8 cellular contexts compared by ENCODE assay signal in the genomic region with DNA sequence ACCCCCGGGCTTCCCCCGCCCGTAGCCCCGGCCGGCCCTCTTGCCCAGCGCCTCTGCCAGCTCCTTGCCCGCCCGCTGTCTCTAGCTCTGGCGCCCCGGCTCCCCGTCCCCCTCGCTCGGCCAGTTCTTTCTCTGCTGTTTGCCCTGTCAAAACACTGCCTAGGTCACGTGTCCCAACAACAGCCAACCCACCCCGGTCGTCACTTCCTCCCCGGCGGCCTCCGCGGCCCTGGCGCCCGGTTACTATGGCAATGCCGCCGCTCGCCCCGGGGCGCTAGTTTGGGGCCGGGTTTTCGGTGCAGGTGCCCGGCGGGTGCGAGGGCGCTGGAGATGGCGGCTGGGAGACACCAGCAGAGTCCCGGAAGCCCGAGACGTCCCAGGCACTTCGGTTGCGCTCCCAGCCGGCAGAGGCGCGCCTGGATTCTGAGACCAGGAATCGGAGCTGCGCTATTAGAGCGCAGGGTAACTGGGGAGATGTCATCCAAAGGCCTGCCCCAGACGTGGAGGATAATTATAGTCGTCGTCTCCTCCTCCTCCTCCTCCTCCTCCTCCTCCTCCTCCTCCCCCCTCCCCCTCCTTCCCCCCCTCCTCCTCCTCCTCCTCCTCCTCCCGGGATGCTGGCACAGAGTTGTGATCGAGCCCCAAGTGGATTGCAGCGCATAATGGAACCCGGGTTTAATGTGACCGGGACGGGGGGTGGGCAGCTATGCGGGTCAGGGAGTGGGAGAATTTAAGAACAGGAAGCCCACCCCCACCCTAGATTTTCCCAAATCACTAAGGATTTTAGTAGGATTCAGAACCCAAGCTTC. TPM values are rescaled to one million over a fixed set of nuclear protein-coding genes. Genes with fewer than 3 reads are reported as not detected.
DNase-seq lines count a peak whose midpoint lies in the region; ATAC-seq and TF ChIP-seq lines count a peak whose summit lies in the region.

ATOSA (minus strand) TSS at position 157 of the 809 bp plus-strand sequence. CDS start 1,367 bp downstream, outside the sequence.

- peak; percentile 62 for TF ChIP-seq POLR2A in breast epithelium (IDR thresholded peaks at IDR 0.05)

- CTCF ChIA-PET in A673 (lab: Charles Lee): no interaction called here

- H3K4me1 ChIP-seq in A673 (ENCODE audit: insufficient read depth, low read length, poor library complexity, severe bottlenecking) (no peaks in the 10 kb centered on the region), breast epithelium (peaks cover 0 to 10% of the 10 kb centered on the region in 2 donors), iPS-20b (ENCODE audit: insufficient read depth, low read length) (peaks cover 8% of the 10 kb centered on the region; the same call in 1 of the 2 replicates)

- no peak for TF ChIP-seq CTCF in A673 (conservative IDR thresholded peaks at IDR 0.05; ENCODE audit: low read depth, low read length)
- TF ChIP-seq CTCF in WERI-Rb-1 (IDR thresholded peaks at IDR 0.05; ENCODE audit: low read depth, low read length): no peak
- no peak for TF ChIP-seq CTCF in breast epithelium (IDR thresholded peaks at IDR 0.05)

- intact Hi-C loops in A673 (cut with micrococcal nuclease; ENCODE audit: unreplicated experiment): loop anchor here (5.0 kb wide), 1 partner anchor 112 kb away; the partner anchor contains the start of gene ARPP19
- intact Hi-C loops in breast epithelium (cut with DNase I; ENCODE audit: low total_unique reads): no loop called here

- POLR2A ChIA-PET in A673 (lab: Charles Lee; ENCODE audit: low non-redundant PET): no interaction called here

- H3K27ac ChIP-seq in A673 (ENCODE audit: low read depth, low read length, poor library complexity, severe bottlenecking) (peak within 1 kb of the TSS; percentile 74), WERI-Rb-1 (peak within 1 kb of the TSS; percentile 81), breast epithelium (peak within 1 kb of the TSS; percentile 97 to 98), iPS-20b (ENCODE audit: low read length) (no peak within 1 kb of the TSS), skin epidermis (peak within 1 kb of the TSS; percentile 83 to 100 (median 96))

- H3K36me3 ChIP-seq in A673 (ENCODE audit: insufficient read depth, low read length, poor library complexity, severe bottlenecking) (no peaks in the 10 kb centered on the region), WERI-Rb-1 (no peaks in the 10 kb centered on the region; the same call in none of the 2 replicates), breast epithelium (no peaks in the 10 kb centered on the region), iPS-20b (ENCODE audit: insufficient read depth, low read depth, low read length) (no peaks in the 10 kb centered on the region)

- ATAC-seq in GM18867 (IDR thresholded peaks at IDR 0.05; ENCODE audit: unreplicated experiment) (peak; percentile 66), HG03103 (IDR thresholded peaks at IDR 0.05; ENCODE audit: low read depth, unreplicated experiment) (peak; percentile 62)

- H3K27me3 ChIP-seq in A673 (replicated peaks; ENCODE audit: insufficient read depth, low read depth, low read length, poor library complexity): peaks cover 21% of the 10 kb centered on the region
- no peaks in the 10 kb centered on the region for H3K27me3 ChIP-seq in WERI-Rb-1 (ENCODE audit: insufficient read depth, low read depth, severe bottlenecking)
- no peaks in the 10 kb centered on the region for H3K27me3 ChIP-seq in breast epithelium
- H3K27me3 ChIP-seq in iPS-20b (ENCODE audit: insufficient read depth, low read length): peaks cover 22% of the 10 kb centered on the region; the same call in 1 of the 2 replicates

- H3K9me3 ChIP-seq in A673 (ENCODE audit: low read depth, low read length, poor library complexity, severe bottlenecking) (no peaks in the 10 kb centered on the region), WERI-Rb-1 (ENCODE audit: severe bottlenecking) (no peaks in the 10 kb centered on the region), breast epithelium (no peaks in the 10 kb centered on the region), iPS-20b (ENCODE audit: insufficient read depth, low read depth, low read length) (no peaks in the 10 kb centered on the region)

- no TSS peak for BruUV-seq in A673 (replicated peaks; lab: Mats Ljungman, UMichigan)

- peak within 1 kb of the TSS; percentile 87 for H3K4me3 ChIP-seq in A673 (ENCODE audit: low read depth, low read length, poor library complexity, severe bottlenecking)
- peak within 1 kb of the TSS; percentile 90 for H3K4me3 ChIP-seq in WERI-Rb-1 (ENCODE audit: low read depth, low read length)
- H3K4me3 ChIP-seq in breast epithelium: peak within 1 kb of the TSS; percentile 74 to 96 (median 93)
- H3K4me3 ChIP-seq in iPS-20b (ENCODE audit: low read length): peak within 1 kb of the TSS; percentile 84
- peak within 1 kb of the TSS; percentile 57 to 98 (median 88) for H3K4me3 ChIP-seq in skin epidermis

- DNase-seq in A673 (ENCODE audit: low spot score) (peak; percentile 90), NCI-H2171 treated with DMSO at 0.1 percent for 48 hours (lab: John Stamatoyannopoulos, UW) (peak; percentile 89), WERI-Rb-1 (peak; percentile 90), breast epithelium (ENCODE audit: low spot score in 2 of 2) (peak; percentile 90 to 94)

- peak within 1 kb of the TSS; percentile 65; the same call in 1 of the 2 replicates for H3K9ac ChIP-seq in iPS-20b (ENCODE audit: low read depth, low read length)

RNA-seq across cellular contexts. Expression of gene ATOSA, which starts in this region (rescaled TPM):
- 5.3 and 6.1 TPM in 2 replicates for total RNA-seq in A673 (2021)
- total RNA-seq in breast epithelium: 100 to 1,000 TPM; 157 to 215 (median 168) TPM

Comparison
In these comparisons a context has a peak if more than half of its experiments do, and no peak if none do; other contexts are left out.
1. RNA of gene ATOSA (total RNA-seq): 157 to 215 TPM in breast epithelium; 5.3 to 6.1 TPM in A673; every median in the first group is over 10 times any median in the second.
2. Peak in every context shown above with its lines, with median percentiles within 50 percentile points of each other: DNase-seq and H3K4me3 ChIP-seq.